ENCODE assay signal across 2 cellular contexts in genomic region chr4:186932196-186932595, GRCh38.
TF ChIP-seq lines count a peak whose summit lies in the region.

No MANE protein-coding gene starts in this region.

TF ChIP-seq in HCT116, 20 proteins besides CTCF, POLR2A, EP300 and RAD21 (continued from another document):
- TF ChIP-seq, protein P1, sequence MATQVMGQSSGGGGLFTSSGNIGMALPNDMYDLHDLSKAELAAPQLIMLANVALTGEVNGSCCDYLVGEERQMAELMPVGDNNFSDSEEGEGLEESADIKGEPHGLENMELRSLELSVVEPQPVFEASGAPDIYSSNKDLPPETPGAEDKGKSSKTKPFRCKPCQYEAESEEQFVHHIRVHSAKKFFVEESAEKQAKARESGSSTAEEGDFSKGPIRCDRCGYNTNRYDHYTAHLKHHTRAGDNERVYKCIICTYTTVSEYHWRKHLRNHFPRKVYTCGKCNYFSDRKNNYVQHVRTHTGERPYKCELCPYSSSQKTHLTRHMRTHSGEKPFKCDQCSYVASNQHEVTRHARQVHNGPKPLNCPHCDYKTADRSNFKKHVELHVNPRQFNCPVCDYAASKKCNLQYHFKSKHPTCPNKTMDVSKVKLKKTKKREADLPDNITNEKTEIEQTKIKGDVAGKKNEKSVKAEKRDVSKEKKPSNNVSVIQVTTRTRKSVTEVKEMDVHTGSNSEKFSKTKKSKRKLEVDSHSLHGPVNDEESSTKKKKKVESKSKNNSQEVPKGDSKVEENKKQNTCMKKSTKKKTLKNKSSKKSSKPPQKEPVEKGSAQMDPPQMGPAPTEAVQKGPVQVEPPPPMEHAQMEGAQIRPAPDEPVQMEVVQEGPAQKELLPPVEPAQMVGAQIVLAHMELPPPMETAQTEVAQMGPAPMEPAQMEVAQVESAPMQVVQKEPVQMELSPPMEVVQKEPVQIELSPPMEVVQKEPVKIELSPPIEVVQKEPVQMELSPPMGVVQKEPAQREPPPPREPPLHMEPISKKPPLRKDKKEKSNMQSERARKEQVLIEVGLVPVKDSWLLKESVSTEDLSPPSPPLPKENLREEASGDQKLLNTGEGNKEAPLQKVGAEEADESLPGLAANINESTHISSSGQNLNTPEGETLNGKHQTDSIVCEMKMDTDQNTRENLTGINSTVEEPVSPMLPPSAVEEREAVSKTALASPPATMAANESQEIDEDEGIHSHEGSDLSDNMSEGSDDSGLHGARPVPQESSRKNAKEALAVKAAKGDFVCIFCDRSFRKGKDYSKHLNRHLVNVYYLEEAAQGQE (IDR thresholded peaks at IDR 0.05; ENCODE audit: low read depth), result no peak
- no peak for TF ChIP-seq ZNF274 (IDR thresholded peaks at IDR 0.05; ENCODE audit: low read depth, low read length)

TF ChIP-seq in K562, 482 proteins besides CTCF, POLR2A, EP300 and RAD21 (continued from another document):
- TF ChIP-seq, protein P2, sequence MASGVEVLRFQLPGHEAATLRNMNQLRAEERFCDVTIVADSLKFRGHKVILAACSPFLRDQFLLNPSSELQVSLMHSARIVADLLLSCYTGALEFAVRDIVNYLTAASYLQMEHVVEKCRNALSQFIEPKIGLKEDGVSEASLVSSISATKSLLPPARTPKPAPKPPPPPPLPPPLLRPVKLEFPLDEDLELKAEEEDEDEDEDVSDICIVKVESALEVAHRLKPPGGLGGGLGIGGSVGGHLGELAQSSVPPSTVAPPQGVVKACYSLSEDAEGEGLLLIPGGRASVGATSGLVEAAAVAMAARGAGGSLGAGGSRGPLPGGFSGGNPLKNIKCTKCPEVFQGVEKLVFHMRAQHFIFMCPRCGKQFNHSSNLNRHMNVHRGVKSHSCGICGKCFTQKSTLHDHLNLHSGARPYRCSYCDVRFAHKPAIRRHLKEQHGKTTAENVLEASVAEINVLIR (CRISPR knock-in tag; IDR thresholded peaks at IDR 0.05), result no peak
- TF ChIP-seq SIRT6 (IDR thresholded peaks at IDR 0.05; ENCODE audit: low read depth, low read length), result no peak
- TF ChIP-seq PHF20 (IDR thresholded peaks at IDR 0.05; ENCODE audit: partially characterized antibody), result no peak
- TF ChIP-seq CBX3 (IDR thresholded peaks at IDR 0.05; ENCODE audit: borderline replicate concordance in 1 of 2, low read length in 2 of 2), result no peak
- no peak for TF ChIP-seq PHB2 (IDR thresholded peaks at IDR 0.05; ENCODE audit: low read depth)
- TF ChIP-seq EHMT2 (IDR thresholded peaks at IDR 0.05), result no peak
- TF ChIP-seq SMAD4 (CRISPR knock-in tag; conservative IDR thresholded peaks at IDR 0.05), result no peak
- TF ChIP-seq, protein P3, sequence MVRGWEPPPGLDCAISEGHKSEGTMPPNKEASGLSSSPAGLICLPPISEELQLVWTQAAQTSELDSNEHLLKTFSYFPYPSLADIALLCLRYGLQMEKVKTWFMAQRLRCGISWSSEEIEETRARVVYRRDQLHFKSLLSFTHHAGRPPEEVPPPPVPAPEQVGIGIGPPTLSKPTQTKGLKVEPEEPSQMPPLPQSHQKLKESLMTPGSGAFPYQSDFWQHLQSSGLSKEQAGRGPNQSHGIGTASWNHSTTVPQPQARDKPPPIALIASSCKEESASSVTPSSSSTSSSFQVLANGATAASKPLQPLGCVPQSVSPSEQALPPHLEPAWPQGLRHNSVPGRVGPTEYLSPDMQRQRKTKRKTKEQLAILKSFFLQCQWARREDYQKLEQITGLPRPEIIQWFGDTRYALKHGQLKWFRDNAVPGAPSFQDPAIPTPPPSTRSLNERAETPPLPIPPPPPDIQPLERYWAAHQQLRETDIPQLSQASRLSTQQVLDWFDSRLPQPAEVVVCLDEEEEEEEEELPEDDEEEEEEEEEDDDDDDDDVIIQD (CRISPR knock-in tag; IDR thresholded peaks at IDR 0.05), result no peak
- no peak for TF ChIP-seq ZFP36 (IDR thresholded peaks at IDR 0.05; ENCODE audit: low read depth, low read length, partially characterized antibody)
- no peak for TF ChIP-seq TRIM24 (IDR thresholded peaks at IDR 0.05)
- TF ChIP-seq, protein P4, sequence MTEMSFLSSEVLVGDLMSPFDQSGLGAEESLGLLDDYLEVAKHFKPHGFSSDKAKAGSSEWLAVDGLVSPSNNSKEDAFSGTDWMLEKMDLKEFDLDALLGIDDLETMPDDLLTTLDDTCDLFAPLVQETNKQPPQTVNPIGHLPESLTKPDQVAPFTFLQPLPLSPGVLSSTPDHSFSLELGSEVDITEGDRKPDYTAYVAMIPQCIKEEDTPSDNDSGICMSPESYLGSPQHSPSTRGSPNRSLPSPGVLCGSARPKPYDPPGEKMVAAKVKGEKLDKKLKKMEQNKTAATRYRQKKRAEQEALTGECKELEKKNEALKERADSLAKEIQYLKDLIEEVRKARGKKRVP (CRISPR knock-in tag; IDR thresholded peaks at IDR 0.05), result no peak
- TF ChIP-seq ZNF311 (CRISPR knock-in tag; IDR thresholded peaks at IDR 0.05), result no peak
